In the genomic region with DNA sequence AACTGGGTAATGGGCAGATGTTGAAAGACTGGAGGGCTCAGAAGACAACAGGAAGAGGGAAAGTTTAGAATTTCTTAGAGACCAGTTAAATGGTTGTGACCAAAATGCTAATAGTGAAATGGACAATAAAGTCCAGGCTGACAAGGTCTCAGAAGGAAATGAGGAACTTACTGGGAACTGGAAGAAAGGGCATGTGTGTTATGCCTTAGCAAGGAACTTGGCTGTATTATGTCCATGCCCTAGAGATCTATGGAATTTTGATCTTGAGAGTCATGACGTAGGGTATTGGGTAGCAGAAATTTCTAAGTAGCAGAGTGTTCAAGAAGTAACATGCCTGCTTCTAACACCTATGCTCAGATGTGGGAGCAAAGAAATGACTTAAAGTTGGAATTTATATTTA, we compare ENCODE assay signal across 23 cellular contexts.
"Had no signal": no experiment of that assay in that cellular context is flagged by ENCODE, and none has a peak within 500 bp of the region (broad histone marks: within the 10 kb centered on the region; RNA-seq: fewer than 3 reads in every experiment).

No MANE protein-coding gene starts in this region.

- H3K27ac Mint-ChIP-seq: memory B cell; naive thymus-derived CD4-positive, alpha-beta T cell; natural killer cell treated with Interleukin-12 subunit alpha and Interleukin-12 subunit beta and Interleukin-15 and Interleukin-18, amount 100 ng/mL, for 72 hours; progenitor cell of endocrine pancreas; stimulated activated naive B cell treated with anti-CD40 and anti-IgM and Interleukin-4, amounts not matched to agents 10 μg/mL and 1 μg/mL and 100 μg/mL, for 72 hours had no signal

- H3K27me3 ChIP-seq: ovary, right atrium auricular region, right lobe of liver, stomach, testis, thyroid gland, transverse colon, upper lobe of left lung had no signal

- H3K4me3 Mint-ChIP-seq: memory B cell; naive thymus-derived CD4-positive, alpha-beta T cell; natural killer cell treated with Interleukin-12 subunit alpha and Interleukin-12 subunit beta and Interleukin-15 and Interleukin-18, amount 100 ng/mL, for 72 hours; stimulated activated naive B cell treated with anti-CD40 and anti-IgM and Interleukin-4, amounts not matched to agents 10 μg/mL and 1 μg/mL and 100 μg/mL, for 72 hours had no signal

- H3K36me3 ChIP-seq: ovary, right lobe of liver had no signal

- H3K4me1 ChIP-seq: right atrium auricular region, stomach, testis, thyroid gland, transverse colon, upper lobe of left lung had no signal

- H3K4me3 ChIP-seq: left ventricle myocardium inferior, mucosa of descending colon, ovary, right atrium auricular region, right lobe of liver, smooth muscle cell, stomach, testis, thyroid gland, transverse colon, upper lobe of left lung had no signal

- H3K9me3 Mint-ChIP-seq: natural killer cell treated with Interleukin-12 subunit alpha and Interleukin-12 subunit beta and Interleukin-15 and Interleukin-18, amount 100 ng/mL, for 72 hours had no signal

- H3K27me3 Mint-ChIP-seq: memory B cell; naive thymus-derived CD4-positive, alpha-beta T cell; natural killer cell treated with Interleukin-12 subunit alpha and Interleukin-12 subunit beta and Interleukin-15 and Interleukin-18, amount 100 ng/mL, for 72 hours; progenitor cell of endocrine pancreas; stimulated activated naive B cell treated with anti-CD40 and anti-IgM and Interleukin-4, amounts not matched to agents 10 μg/mL and 1 μg/mL and 100 μg/mL, for 72 hours had no signal

- H3K9me3 ChIP-seq: left ventricle myocardium inferior, mucosa of descending colon, ovary, right atrium auricular region, right lobe of liver, stomach, testis, thyroid gland, transverse colon, upper lobe of left lung had no signal

- H3K4me1 Mint-ChIP-seq: memory B cell had no signal

- H3K27ac ChIP-seq: left ventricle myocardium inferior, ovary, right atrium auricular region, right lobe of liver, stomach, testis, thyroid gland, transverse colon, upper lobe of left lung had no signal

- ATAC-seq: left cardiac atrium; mucosa of descending colon; naive thymus-derived CD4-positive, alpha-beta T cell; natural killer cell treated with Interleukin-12 subunit alpha and Interleukin-12 subunit beta and Interleukin-15 and Interleukin-18, amount 100 ng/mL, for 72 hours; right lobe of liver; stimulated activated naive B cell treated with anti-CD40 and anti-IgM and Interleukin-4, amounts not matched to agents 10 μg/mL and 1 μg/mL and 100 μg/mL, for 72 hours; stimulated activated naive CD8-positive, alpha-beta T cell treated with anti-CD3 and anti-CD28 coated beads, Interleukin-15, Interleukin-2, amounts not matched to agents 100 U/mL and 50 U/mL, for 24 hours had no signal

- DNase-seq: hippocampal formation; kidney glomerular epithelial cell; left cardiac atrium; left ventricle myocardium inferior; midbrain; mucosa of descending colon; naive thymus-derived CD4-positive, alpha-beta T cell; ovary; right lobe of liver; stimulated activated CD4-positive, alpha-beta T cell treated with anti-CD3 and anti-CD28 coated beads, Interleukin-1b, Interleukin-23, amount 100 ng/mL, for 48 hours; stimulated activated CD4-positive, alpha-beta T cell treated with anti-CD3 and anti-CD28 coated beads, Interleukin-2, amount 100 ng/mL, for 48 hours; stimulated activated naive B cell treated with anti-CD40 and anti-IgM and Interleukin-4, amounts not matched to agents 10 μg/mL and 1 μg/mL and 100 μg/mL, for 72 hours; stimulated activated naive CD8-positive, alpha-beta T cell treated with anti-CD3 and anti-CD28 coated beads, Interleukin-15, Interleukin-2, amounts not matched to agents 100 U/mL and 50 U/mL, for 24 hours; stomach; testis; thyroid gland; transverse colon; upper lobe of left lung had no signal
